In genomic region chr5:168430303-168430702, GRCh38 we compare ENCODE assay signal across 29 cellular contexts.
"Had no signal": no experiment of that assay in that cellular context is flagged by ENCODE, and none has a peak within 500 bp of the region (broad histone marks: within the 10 kb centered on the region; RNA-seq: fewer than 3 reads in every experiment).

No MANE protein-coding gene starts in this region.

- H3K27me3 ChIP-seq: ascending aorta, brain microvascular endothelial cell, gastrocnemius medialis, tibial nerve, vagina had no signal

- H3K4me1 ChIP-seq: ascending aorta, gastrocnemius medialis, tibial nerve, vagina had no signal

- ATAC-seq: gastrocnemius medialis, left cardiac atrium, natural killer cell, right cardiac atrium had no signal

- H3K4me1 Mint-ChIP-seq: activated CD4-positive, alpha-beta T cell treated with anti-CD3 and anti-CD28 coated beads, Interleukin-2, amount 10 ng/mL, durations not matched to agents 24 days and 14 days; activated naive CD4-positive, alpha-beta T cell treated with anti-CD3 and anti-CD28 coated beads, Interleukin-2, amount 10 ng/mL, durations not matched to agents 7 days and 5 days; activated naive CD8-positive, alpha-beta T cell treated with anti-CD3 and anti-CD28 coated beads, Interleukin-2, amount 10 ng/mL, durations not matched to agents 7 days and 5 days; mesothelial cell of epicardium; natural killer cell had no signal

- H3K9me3 Mint-ChIP-seq: activated CD4-positive, alpha-beta memory T cell treated with anti-CD3 and anti-CD28 coated beads for 36 hours; activated CD4-positive, alpha-beta T cell treated with anti-CD3 and anti-CD28 coated beads, Interleukin-2, amount 10 ng/mL, durations not matched to agents 24 days and 14 days; activated naive CD4-positive, alpha-beta T cell treated with anti-CD3 and anti-CD28 coated beads, Interleukin-2, amount 10 ng/mL, durations not matched to agents 7 days and 5 days; activated naive CD8-positive, alpha-beta T cell treated with anti-CD3 and anti-CD28 coated beads, Interleukin-2, amount 10 ng/mL, durations not matched to agents 7 days and 5 days; activated T-helper 1 cell treated with anti-CD3 and anti-CD28 coated beads, Interleukin-12 subunit alpha, Interleukin-12 subunit beta, Interleukin-2, Interleukin-4 antibody, amounts not matched to agents 30 ng/mL and 10 ng/mL and 1 ng/mL, durations not matched to agents 14 hours and 24 hours and 36 hours; mesothelial cell of epicardium; natural killer cell; T-helper 1 cell treated with Interleukin-12 subunit alpha and Interleukin-12 subunit beta and Interleukin-4 antibody, amounts not matched to agents 30 μg/mL and 1 μg/mL, for 36 hours had no signal

- H3K9me3 ChIP-seq: ascending aorta, gastrocnemius medialis, tibial nerve, vagina had no signal

- H3K4me3 ChIP-seq: ascending aorta, gastrocnemius medialis, tibial nerve, vagina had no signal

- H3K36me3 ChIP-seq: ascending aorta, brain microvascular endothelial cell, gastrocnemius medialis, tibial nerve, vagina had no signal

- H3K4me3 Mint-ChIP-seq: activated CD4-positive, alpha-beta memory T cell treated with anti-CD3 and anti-CD28 coated beads for 36 hours; activated CD4-positive, alpha-beta T cell treated with anti-CD3 and anti-CD28 coated beads, Interleukin-2, amount 10 ng/mL, durations not matched to agents 24 days and 14 days; activated naive CD4-positive, alpha-beta T cell treated with anti-CD3 and anti-CD28 coated beads, Interleukin-2, amount 10 ng/mL, durations not matched to agents 7 days and 5 days; activated naive CD8-positive, alpha-beta T cell treated with anti-CD3 and anti-CD28 coated beads, Interleukin-2, amount 10 ng/mL, durations not matched to agents 7 days and 5 days; activated T-helper 1 cell treated with anti-CD3 and anti-CD28 coated beads, Interleukin-12 subunit alpha, Interleukin-12 subunit beta, Interleukin-2, Interleukin-4 antibody, amounts not matched to agents 30 ng/mL and 10 ng/mL and 1 ng/mL, durations not matched to agents 14 hours and 24 hours and 36 hours; mesothelial cell of epicardium; natural killer cell; T-helper 1 cell treated with Interleukin-12 subunit alpha and Interleukin-12 subunit beta and Interleukin-4 antibody, amounts not matched to agents 30 μg/mL and 1 μg/mL, for 36 hours had no signal

- H3K27me3 Mint-ChIP-seq: activated CD4-positive, alpha-beta memory T cell treated with anti-CD3 and anti-CD28 coated beads for 36 hours; activated naive CD4-positive, alpha-beta T cell treated with anti-CD3 and anti-CD28 coated beads, Interleukin-2, amount 10 ng/mL, durations not matched to agents 7 days and 5 days; activated naive CD8-positive, alpha-beta T cell treated with anti-CD3 and anti-CD28 coated beads, Interleukin-2, amount 10 ng/mL, durations not matched to agents 7 days and 5 days had no signal

- H3K36me3 Mint-ChIP-seq: activated naive CD4-positive, alpha-beta T cell treated with anti-CD3 and anti-CD28 coated beads, Interleukin-2, amount 10 ng/mL, durations not matched to agents 7 days and 5 days; activated naive CD8-positive, alpha-beta T cell treated with anti-CD3 and anti-CD28 coated beads, Interleukin-2, amount 10 ng/mL, durations not matched to agents 7 days and 5 days; natural killer cell had no signal

- DNase-seq: activated CD4-positive, alpha-beta memory T cell treated with anti-CD3 and anti-CD28 coated beads for 36 hours; activated CD4-positive, alpha-beta T cell treated with anti-CD3 and anti-CD28 coated beads, Interleukin-2, amount 10 ng/mL, durations not matched to agents 24 days and 14 days; activated CD4-positive, CD25-positive, alpha-beta regulatory T cell treated with anti-CD3 and anti-CD28 coated beads, Interleukin-2, amount 50 U/mL, for 72 hours; activated CD8-positive, alpha-beta memory T cell treated with anti-CD3 and anti-CD28 coated beads, Interleukin-2, amount 50 U/mL, for 4 hours; activated effector memory CD4-positive, alpha-beta T cell treated with anti-CD3 and anti-CD28 coated beads, Interleukin-2, amount 50 U/mL, for 16 hours; activated naive CD4-positive, alpha-beta T cell treated with anti-CD3 and anti-CD28 coated beads, Interleukin-2, amount 10 ng/mL, durations not matched to agents 7 days and 5 days; activated naive CD8-positive, alpha-beta T cell treated with anti-CD3 and anti-CD28 coated beads, Interleukin-2, amount 10 ng/mL, durations not matched to agents 7 days and 5 days; activated T-cell treated with anti-CD3 and anti-CD28 coated beads, Interleukin-2, amount 50 U/mL, for 1 hour; brain microvascular endothelial cell; caudate nucleus; erythroblast; gastrocnemius medialis; hippocampal formation; left cardiac atrium; natural killer cell; posterior cingulate gyrus; right cardiac atrium; stimulated activated CD4-positive, alpha-beta T cell treated with anti-CD3 and anti-CD28 coated beads, Interleukin-2, amount 100 ng/mL, for 48 hours; stimulated activated naive CD4-positive, alpha-beta T cell treated with Interleukin-2 at 50 U/mL for 16 hours; SW 1271; T-helper 9 cell; WERI-Rb-1 had no signal

- FAIRE-seq: keratinocyte had no signal

- H3K27ac Mint-ChIP-seq: activated CD4-positive, alpha-beta memory T cell treated with anti-CD3 and anti-CD28 coated beads for 36 hours; activated CD4-positive, alpha-beta T cell treated with anti-CD3 and anti-CD28 coated beads, Interleukin-2, amount 10 ng/mL, durations not matched to agents 24 days and 14 days; activated naive CD4-positive, alpha-beta T cell treated with anti-CD3 and anti-CD28 coated beads, Interleukin-2, amount 10 ng/mL, durations not matched to agents 7 days and 5 days; activated naive CD8-positive, alpha-beta T cell treated with anti-CD3 and anti-CD28 coated beads, Interleukin-2, amount 10 ng/mL, durations not matched to agents 7 days and 5 days; activated T-helper 1 cell treated with anti-CD3 and anti-CD28 coated beads, Interleukin-12 subunit alpha, Interleukin-12 subunit beta, Interleukin-2, Interleukin-4 antibody, amounts not matched to agents 30 ng/mL and 10 ng/mL and 1 ng/mL, durations not matched to agents 14 hours and 24 hours and 36 hours; mesothelial cell of epicardium; natural killer cell; T-helper 1 cell treated with Interleukin-12 subunit alpha and Interleukin-12 subunit beta and Interleukin-4 antibody, amounts not matched to agents 30 μg/mL and 1 μg/mL, for 36 hours had no signal

- H3K27ac ChIP-seq: ascending aorta, brain microvascular endothelial cell, gastrocnemius medialis, tibial nerve, vagina, WERI-Rb-1 had no signal
